ENCODE assay signal across 1 cellular context in genomic region chr3:6428276-6428675, GRCh38.
DNase-seq lines count a peak whose midpoint lies in the region; ATAC-seq and TF ChIP-seq lines count a peak whose summit lies in the region.
"Not testable (repeated sequence)": the region's sequence is repeated elsewhere in the genome, so short reads cannot be mapped to it uniquely, and the experiment has no call there.

No MANE protein-coding gene starts in this region.

- H3K4me1 Mint-ChIP-seq in WTC11, result not testable (repeated sequence)

- peaks cover 71% of the 10 kb centered on the region for H3K9me3 Mint-ChIP-seq in WTC11

- H3K27me3 Mint-ChIP-seq in WTC11 (ENCODE audit: low read depth), result not testable (repeated sequence)

- not testable (repeated sequence) for TF ChIP-seq CTCF in WTC11 (IDR thresholded peaks at IDR 0.05)

- not testable (repeated sequence) for H3K4me3 Mint-ChIP-seq in WTC11

- ATAC-seq in WTC11, result not testable (repeated sequence)

- POLR2A ChIA-PET in WTC11 (lab: Charles Lee), result not testable (repeated sequence)

- H3K36me3 Mint-ChIP-seq in WTC11, result peaks cover 61% of the 10 kb centered on the region

- not testable (repeated sequence) for DNase-seq in WTC11 (ENCODE audit: low spot score)

- not testable (repeated sequence) for H3K27ac Mint-ChIP-seq in WTC11

- CTCF ChIA-PET in WTC11 (lab: Charles Lee), result not testable (repeated sequence)

TF ChIP-seq in WTC11, 78 proteins besides CTCF, POLR2A, EP300 and RAD21:
- TF ChIP-seq HMGA2 (CRISPR knock-in tag; IDR thresholded peaks at IDR 0.05), result peak; percentile 96
